8 cellular contexts compared by ENCODE assay signal in the genomic region with DNA sequence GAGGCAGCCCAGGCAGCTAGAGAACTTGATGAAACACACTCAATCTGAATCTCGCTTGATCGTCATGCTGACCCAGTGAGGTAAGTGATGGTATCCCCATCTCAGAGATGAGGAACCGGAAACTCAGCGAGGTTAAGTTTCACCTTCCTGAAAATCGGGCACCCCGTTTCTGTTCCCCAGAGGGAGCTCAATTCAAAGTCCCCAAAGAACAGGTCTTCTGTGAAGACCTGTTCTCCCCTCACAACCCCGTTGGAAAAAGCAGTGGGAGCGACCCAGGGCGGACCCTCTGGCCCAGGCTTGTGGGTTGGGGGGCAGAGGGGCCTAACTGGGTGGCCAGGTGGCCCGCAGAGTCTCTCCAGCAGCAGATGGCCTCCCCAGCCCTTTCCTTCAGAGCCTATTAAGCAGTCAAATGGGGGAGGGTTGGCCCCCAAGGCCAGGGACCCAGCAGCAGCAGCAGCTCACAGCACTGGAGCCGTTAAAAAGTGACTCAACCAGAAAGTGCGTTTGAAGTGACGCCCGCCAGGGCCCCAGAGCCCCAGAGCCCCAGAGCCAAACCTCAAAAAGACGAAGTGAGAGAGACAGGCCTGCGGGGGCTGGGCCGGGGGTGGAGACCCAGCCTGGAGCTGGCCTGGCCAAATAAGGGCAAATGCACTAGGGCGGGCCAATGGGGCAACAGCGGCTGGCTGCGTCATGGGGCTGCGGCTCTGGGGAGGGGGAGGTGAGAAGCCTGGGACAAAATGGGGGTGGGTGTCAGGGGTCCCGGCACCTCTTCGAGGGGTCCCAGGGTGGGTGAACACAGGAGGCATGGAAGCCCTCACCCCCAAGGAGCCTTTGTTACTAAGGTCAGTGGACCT. TPM values are rescaled to one million over a fixed set of nuclear protein-coding genes. Genes with fewer than 3 reads are reported as not detected.
DNase-seq lines count a peak whose midpoint lies in the region; ATAC-seq and TF ChIP-seq lines count a peak whose summit lies in the region.

No MANE protein-coding gene starts in this region.

- ATAC-seq in GM18505 (IDR thresholded peaks at IDR 0.05; ENCODE audit: unreplicated experiment) = peak; percentile 54
- ATAC-seq in HG02884 (IDR thresholded peaks at IDR 0.05; ENCODE audit: unreplicated experiment) = peak; percentile 41
- peak; percentile 57 to 77 (median 60) for ATAC-seq in psoas muscle

- H3K79me2 ChIP-seq in OCI-LY3 (ENCODE audit: low read length) = peaks cover 92% of the 10 kb centered on the region

- intact Hi-C loops in head of caudate nucleus (cut with DNase I) = no loop called here
- intact Hi-C loops in psoas muscle (cut with DNase I) = no loop called here
- intact Hi-C loops in vagina (cut with DNase I) = no loop called here

- peaks cover 8% of the 10 kb centered on the region for H3K36me3 ChIP-seq in OCI-LY3 (replicated peaks; ENCODE audit: low read depth, low read length)
- H3K36me3 ChIP-seq in psoas muscle (ENCODE audit: insufficient read depth in 1 of 2, low read depth in 1 of 2) = no peaks in the 10 kb centered on the region
- H3K36me3 ChIP-seq in vagina = no peaks in the 10 kb centered on the region

- H3K4me3 ChIP-seq in OCI-LY3 (ENCODE audit: low read length) (peak overlapping the region; percentile 96), psoas muscle (no peak overlapping the region), vagina (peak overlapping the region; percentile 13 to 24)

- H3K9ac ChIP-seq in OCI-LY3 (ENCODE audit: low read length) = peak overlapping the region; percentile 100

- TF ChIP-seq CTCF in OCI-LY3 (IDR thresholded peaks at IDR 0.05; ENCODE audit: low read depth, low read length) (0 out of 2 replicates have a peak, but pooled peaks have one; percentile 4), psoas muscle (IDR thresholded peaks at IDR 0.05) (no peak), vagina (IDR thresholded peaks at IDR 0.05) (no peak)

- H3K4me1 ChIP-seq in OCI-LY3 (ENCODE audit: low read length) (peaks cover 87% of the 10 kb centered on the region), psoas muscle (no peaks in the 10 kb centered on the region), vagina (peaks cover 43% of the 10 kb centered on the region)

- H3K9me3 ChIP-seq in OCI-LY3 (ENCODE audit: insufficient read depth, low read length) (peaks cover 5% of the 10 kb centered on the region; the same call in 1 of the 2 replicates), psoas muscle (no peaks in the 10 kb centered on the region), vagina (no peaks in the 10 kb centered on the region)

- H3K27ac ChIP-seq in OCI-LY3 (ENCODE audit: low read length) (peak overlapping the region; percentile 99), psoas muscle (peak overlapping the region; percentile 66), vagina (peak overlapping the region; percentile 81)

- H3K27me3 ChIP-seq in OCI-LY3 (ENCODE audit: low read depth, low read length) (no peaks in the 10 kb centered on the region), psoas muscle (ENCODE audit: insufficient read depth in 3 of 3, low read length in 2 of 3) (peaks cover 0 to 16% (median 0%) of the 10 kb centered on the region in 3 donors), vagina (no peaks in the 10 kb centered on the region)

- WGBS in psoas muscle, 3 donors = 30 to 47% (median 32%) methylated on average over 22 to 23 of the region's 23 CpGs

- H4K20me1 ChIP-seq in OCI-LY3 (ENCODE audit: insufficient read depth, low read length) = no peaks in the 10 kb centered on the region

- peak; percentile 90 for DNase-seq in activated T-helper 9 cell treated with anti-CD3 and anti-CD28 coated beads, Interleukin-2, amount 50 U/mL, for 16 hours (ENCODE audit: low read depth)
- DNase-seq in head of caudate nucleus = peak in 39 of 42 donors; percentile 42 to 85 (median 68)
- peak; percentile 78 to 87 for DNase-seq in psoas muscle
- DNase-seq in vagina (ENCODE audit: extremely low spot score in 2 of 2) = no peak
- DNase-seq in COLO668 (lab: John Stamatoyannopoulos, UW; ENCODE audit: unreplicated experiment) = no peak

- TF ChIP-seq POLR2A in GM18505 (IDR thresholded peaks at IDR 0.05; ENCODE audit: borderline replicate concordance, extremely low read depth, insufficient read depth, insufficient read length) (no peak), vagina (IDR thresholded peaks at IDR 0.05) (peak in 1 of 2 donors; percentile 17)

- peak overlapping the region; percentile 96 for H3K4me2 ChIP-seq in OCI-LY3 (ENCODE audit: low read length)

- H2AFZ ChIP-seq in OCI-LY3 (ENCODE audit: low read depth, low read length) = no peak overlapping the region

RNA-seq across cellular contexts. Expression of a gene that starts 9.2 kb away (rescaled TPM):
- total RNA-seq in psoas muscle (1 to 10 TPM; 2.3 to 6.6 (median 4.4) TPM), vagina (7.1 TPM)
- polyA plus RNA-seq in psoas muscle = 1 to 10 TPM in 2 of 3 donors, under 1 TPM in 1; 0.40 to 2.1 (median 1.2) TPM

RNA-seq across cellular contexts. Expression of a gene that starts 14.2 kb away (rescaled TPM):
- total RNA-seq in psoas muscle = 10 to 100 TPM; 52.1 to 58.9 (median 56.2) TPM
- 10 to 100 TPM; 56.6 to 86.8 (median 71.3) TPM for polyA plus RNA-seq in psoas muscle
- 31.4 TPM for total RNA-seq in vagina

RNA-seq across cellular contexts. Expression of a gene that starts 57.1 kb away (rescaled TPM):
- under 1 TPM; 0.38 to 0.95 (median 0.57) TPM for total RNA-seq in psoas muscle
- polyA plus RNA-seq in psoas muscle = under 1 TPM; 0.11 to 0.26 (median 0.14) TPM
- total RNA-seq in vagina = not detected

Comparison
In these comparisons a context has a peak if more than half of its experiments do, and no peak if none do; other contexts are left out.
1. DNase-seq: peak in activated T-helper 9 cell treated with anti-CD3 and anti-CD28 coated beads, Interleukin-2, amount 50 U/mL, for 16 hours (single experiment), head of caudate nucleus (39 of 42) and psoas muscle (2 of 2); none in vagina (0 of 2) and COLO668 (single experiment).
2. Peak in every context shown above with its lines, with median percentiles within 50 percentile points of each other: ATAC-seq and H3K27ac ChIP-seq.